In genomic region chrY:13091575-13091974, GRCh38 we compare ENCODE assay signal across 1 cellular context.
TF ChIP-seq lines count a peak whose summit lies in the region.

No MANE protein-coding gene starts in this region.

TF ChIP-seq in HepG2, 621 proteins besides CTCF, POLR2A, EP300 and RAD21 (continued from another document):
- TF ChIP-seq ZNF407 (CRISPR knock-in tag; IDR thresholded peaks at IDR 0.05; ENCODE audit: not compliant biosample characterization) (no peak), SOX13 (IDR thresholded peaks at IDR 0.05) (no peak), SOX13 (CRISPR knock-in tag; conservative IDR thresholded peaks at IDR 0.05 in 1 of 2, IDR thresholded peaks at IDR 0.05 in 1 of 2) (peak in 1 of 2 experiments; percentile 70; a peak in 2 of 4 replicates), CEBPB (IDR thresholded peaks at IDR 0.05; ENCODE audit: borderline replicate concordance, low read depth, low read length) (peak; percentile 10; the same call in 1 of the 2 replicates), FOXP1 (IDR thresholded peaks at IDR 0.05) (0 out of 2 replicates have a peak, but pooled peaks have one; percentile 18), FOXP1 (CRISPR knock-in tag; IDR thresholded peaks at IDR 0.05) (peak; percentile 18; the same call in 1 of the 2 replicates)
- TF ChIP-seq, protein P1, sequence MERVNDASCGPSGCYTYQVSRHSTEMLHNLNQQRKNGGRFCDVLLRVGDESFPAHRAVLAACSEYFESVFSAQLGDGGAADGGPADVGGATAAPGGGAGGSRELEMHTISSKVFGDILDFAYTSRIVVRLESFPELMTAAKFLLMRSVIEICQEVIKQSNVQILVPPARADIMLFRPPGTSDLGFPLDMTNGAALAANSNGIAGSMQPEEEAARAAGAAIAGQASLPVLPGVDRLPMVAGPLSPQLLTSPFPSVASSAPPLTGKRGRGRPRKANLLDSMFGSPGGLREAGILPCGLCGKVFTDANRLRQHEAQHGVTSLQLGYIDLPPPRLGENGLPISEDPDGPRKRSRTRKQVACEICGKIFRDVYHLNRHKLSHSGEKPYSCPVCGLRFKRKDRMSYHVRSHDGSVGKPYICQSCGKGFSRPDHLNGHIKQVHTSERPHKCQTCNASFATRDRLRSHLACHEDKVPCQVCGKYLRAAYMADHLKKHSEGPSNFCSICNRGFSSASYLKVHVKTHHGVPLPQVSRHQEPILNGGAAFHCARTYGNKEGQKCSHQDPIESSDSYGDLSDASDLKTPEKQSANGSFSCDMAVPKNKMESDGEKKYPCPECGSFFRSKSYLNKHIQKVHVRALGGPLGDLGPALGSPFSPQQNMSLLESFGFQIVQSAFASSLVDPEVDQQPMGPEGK (CRISPR knock-in tag; IDR thresholded peaks at IDR 0.05) = peak; percentile 81
